Comparison of ENCODE assay signal across 21 cellular contexts in the genomic region with DNA sequence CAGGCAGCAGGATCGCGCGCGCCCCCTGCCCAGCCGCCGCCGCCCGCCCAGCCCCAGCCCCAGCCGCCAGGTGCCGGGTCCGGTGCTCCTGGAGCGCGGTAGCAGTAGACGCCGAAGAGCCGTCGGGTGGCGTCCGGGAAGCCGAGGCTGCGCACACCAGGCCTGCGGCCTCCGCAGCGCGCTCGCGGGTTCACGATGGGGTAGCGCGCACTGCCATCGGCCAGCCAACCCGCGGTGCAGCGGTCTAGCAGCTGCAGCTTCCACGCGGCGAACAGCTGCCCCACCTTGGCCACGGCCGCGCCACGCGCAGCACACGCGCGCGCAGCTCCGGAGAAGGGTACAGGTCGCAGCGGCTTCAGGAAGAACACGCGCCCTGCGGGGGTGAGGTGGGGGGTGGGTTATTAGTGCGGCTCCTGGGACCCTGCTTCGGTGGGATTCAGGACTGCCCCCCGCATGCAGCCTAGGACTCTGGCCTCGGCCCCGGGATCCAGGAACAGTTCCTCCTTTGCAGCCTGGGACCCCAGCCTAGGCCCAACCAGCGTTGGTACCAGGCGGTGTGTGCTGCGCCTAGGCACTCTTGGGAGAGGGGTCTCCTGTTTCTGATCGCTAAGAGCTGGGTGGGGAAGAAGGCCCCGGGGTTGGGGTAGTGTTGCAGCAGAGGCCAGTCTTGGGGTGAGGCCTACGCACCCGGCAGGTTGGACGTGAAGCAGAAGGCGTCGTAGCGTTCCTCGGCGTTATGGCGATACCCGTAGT. TPM values are rescaled to one million over a fixed set of nuclear protein-coding genes. Genes with fewer than 3 reads are reported as not detected.
DNase-seq lines count a peak whose midpoint lies in the region; ATAC-seq, FAIRE-seq and TF ChIP-seq lines count a peak whose summit lies in the region.
"Had no signal": no experiment of that assay in that cellular context is flagged by ENCODE, and none has a peak within 500 bp of the region (broad histone marks: within the 10 kb centered on the region; RNA-seq: fewer than 3 reads in every experiment).

No MANE protein-coding gene starts in this region.

- POLR2A ChIA-PET in K562 (lab: Yijun Ruan, JAX): no interaction called here

- no peak overlapping the region for H3K9ac ChIP-seq in K562 (ENCODE audit: insufficient read depth in 1 of 2, low read depth in 2 of 2, low read length in 2 of 2)

- H3K9me3 ChIP-seq in heart left ventricle (peaks cover 0 to 8% (median 0%) of the 10 kb centered on the region in 12 donors), K562 (replicated peaks; ENCODE audit: control insufficient read depth, insufficient read depth, low read depth, low read length) (peaks cover 1% of the 10 kb centered on the region; the same call in 1 of the 2 replicates), osteoblast (ENCODE audit: low read depth, low read length) (no peaks in the 10 kb centered on the region)
- H3K9me3 ChIP-seq: HAP-1 had no signal

- TF ChIP-seq RAD21 in K562 (CRISPR knock-in tag; conservative IDR thresholded peaks at IDR 0.05 in 1 of 2, IDR thresholded peaks at IDR 0.05 in 1 of 2): no peak

- TF ChIP-seq POLR2A in heart left ventricle (IDR thresholded peaks at IDR 0.05) (no peak), K562 (conservative IDR thresholded peaks at IDR 0.05) (no peak)

- BruUV-seq in K562 (replicated peaks; lab: Mats Ljungman, UMichigan): no TSS peak

- peak; percentile 23 for DNase-seq in Right ventricle myocardium superior
- no peak for DNase-seq in heart left ventricle
- DNase-seq in K562 (ENCODE audit: extremely low read depth in 1 of 4, low spot score in 3 of 4): no peak
- DNase-seq in osteoblast (ENCODE audit: insufficient read length, low spot score, missing footprints): peak; percentile 77
- DNase-seq in pons (ENCODE audit: low spot score): no peak
- no peak for DNase-seq in inferior parietal cortex (ENCODE audit: extremely low spot score)
- DNase-seq: C1 segment of cervical spinal cord; Calu3; CD4-positive, alpha-beta memory T cell; COR-L47; DMS153; DND-41; GOT3; HFFc6 had no signal

- H3K79me2 ChIP-seq in K562 (ENCODE audit: control insufficient read depth, insufficient read depth, low read length): no peaks in the 10 kb centered on the region
- no peaks in the 10 kb centered on the region for H3K79me2 ChIP-seq in osteoblast (ENCODE audit: insufficient read depth, low read length)

- FAIRE-seq in K562 (lab: Jason Lieb, UNC): no peak
- FAIRE-seq: G401.6, GM12892, H54 had no signal

- in situ Hi-C loops in K562 (cut with MboI): no loop called here

- intact Hi-C loops in Right ventricle myocardium superior (cut with DNase I) (no loop called here), heart left ventricle (cut with DNase I) (no loop called here), K562 (cut with micrococcal nuclease) (no loop called here)

- no peak overlapping the region for H3K4me2 ChIP-seq in K562 (ENCODE audit: insufficient read depth, low read length)
- no peak overlapping the region for H3K4me2 ChIP-seq in osteoblast (ENCODE audit: insufficient read depth, low read length)

- no peak for TF ChIP-seq EP300 in K562 (IDR thresholded peaks at IDR 0.05; ENCODE audit: low read length)

- H4K20me1 ChIP-seq in K562 (replicated peaks; ENCODE audit: control insufficient read depth, insufficient read depth, low read length): 0 out of 2 replicates have a peak, but pooled peaks cover 7% of the 10 kb centered on the region
- no peaks in the 10 kb centered on the region for H4K20me1 ChIP-seq in osteoblast (ENCODE audit: insufficient read depth, low read length)

- H3K4me1 ChIP-seq in heart left ventricle (peaks cover 0 to 10% (median 0%) of the 10 kb centered on the region in 12 donors), K562 (replicated peaks in 1 of 2; ENCODE audit: control insufficient read depth in 2 of 2, insufficient read depth in 2 of 2, low read length in 2 of 2) (peaks cover 0 to 37% of the 10 kb centered on the region in 2 experiments; a peak in 3 of 5 replicates), osteoblast (ENCODE audit: insufficient read depth, low read length) (no peaks in the 10 kb centered on the region)
- H3K4me1 ChIP-seq: HAP-1 had no signal

- TF ChIP-seq CTCF in heart left ventricle (IDR thresholded peaks at IDR 0.05): no peak
- no peak for TF ChIP-seq CTCF in K562 (IDR thresholded peaks at IDR 0.05 in 2 of 3, conservative IDR thresholded peaks at IDR 0.05 in 1 of 3; ENCODE audit: insufficient read depth in 2 of 3, low read depth in 1 of 3, low read length in 3 of 3)
- no peak for TF ChIP-seq CTCF in osteoblast (IDR thresholded peaks at IDR 0.05; ENCODE audit: extremely low read depth, low read depth, low read length)

- H3K27ac ChIP-seq in heart left ventricle (no peak overlapping the region), K562 (ENCODE audit: extremely low read depth, low read depth, low read length) (no peak overlapping the region), osteoblast (ENCODE audit: low read depth, low read length) (no peak overlapping the region)

- H3K4me3 ChIP-seq in heart left ventricle (no peak overlapping the region), K562 (no peak overlapping the region), osteoblast (ENCODE audit: insufficient read depth, low read length) (no peak overlapping the region)
- H3K4me3 ChIP-seq: HAP-1 had no signal

- no peak for ATAC-seq in Right ventricle myocardium superior (ENCODE audit: poor library complexity)
- ATAC-seq in heart left ventricle: no peak
- no peak for ATAC-seq in K562

- H3K36me3 ChIP-seq in heart left ventricle (no peaks in the 10 kb centered on the region), K562 (ENCODE audit: control insufficient read depth, insufficient read depth, low read length) (no peaks in the 10 kb centered on the region), osteoblast (ENCODE audit: insufficient read depth, low read length) (no peaks in the 10 kb centered on the region)
- H3K36me3 ChIP-seq: HAP-1 had no signal

- 67 to 83% (median 76%) methylated on average over 28 to 72 of the region's 72 CpGs for WGBS in heart left ventricle, 4 donors
- WGBS in K562 (ENCODE audit: insufficient coverage, low coverage, missing lambda C conversion rate): 62% methylated on average over 43 of the region's 72 CpGs

- H3K9me1 ChIP-seq in K562 (ENCODE audit: control insufficient read depth, insufficient read depth, low read length): no peaks in the 10 kb centered on the region

- H3K27me3 ChIP-seq in heart left ventricle (peaks cover 8 to 90% (median 42%) of the 10 kb centered on the region in 9 donors), K562 (ENCODE audit: control insufficient read depth in 2 of 2, insufficient read depth in 2 of 2, low read length in 2 of 2) (peaks cover 21 to 43% of the 10 kb centered on the region in 2 experiments; a peak in 4 of 5 replicates), osteoblast (ENCODE audit: insufficient read depth, low read length) (peaks cover 30% of the 10 kb centered on the region)

- H2AFZ ChIP-seq in K562 (ENCODE audit: low read depth, low read length): no peak overlapping the region
- H2AFZ ChIP-seq in osteoblast (ENCODE audit: low read length): no peak overlapping the region

- CTCF ChIA-PET in K562 (lab: Yijun Ruan, JAX; ENCODE audit: low intra/inter-chr PET ratio): no interaction called here

RNA-seq across cellular contexts. Expression of gene TM6SF2, which starts 15.1 kb away (rescaled TPM):
- total RNA-seq in Right ventricle myocardium superior (0.32 TPM), heart left ventricle (1 to 10 TPM in 2 of 9 donors, under 1 TPM in 6, not detected in 1; 0.38 to 1.4 (median 0.65) TPM), K562 (2014; rRNA removed) (not detected in 2 replicates), K562 (2014; rRNA removed; fragmentation: Illumina TruSeq; extraction: Trizol) (not detected in 2 replicates), K562 (2015; rRNA removed; fragmentation: Illumina TruSeq; extraction: Trizol) (not detected in 2 replicates), K562 (2021) (not detected in 2 replicates), osteoblast (0.29 and 0.36 TPM in 2 replicates)
- polyA plus RNA-seq in heart left ventricle (under 1 TPM; 0.04 to 0.19 TPM), K562 (2011; rRNA removed) (0.05 TPM in 1 of 2 replicates, not detected in the other), K562 (2014; fragmentation: Illumina TruSeq; extraction: Trizol) (not detected in 2 replicates), K562 (2014; fragmentation: Nextera tagmentation; extraction: Ambion mirVana) (not detected), K562 (2014; rRNA removed) (not detected in 2 replicates)
- 0.19 TPM in 1 of 2 replicates, not detected in the other for total RNA-seq in K562 (2011; cell fraction: chromatin; rRNA removed; ENCODE audit: low replicate concordance)
- total RNA-seq in K562 (2011; cell fraction: nucleolus; rRNA removed): not detected in 2 replicates
- total RNA-seq in K562 (2011; cell fraction: nucleoplasm; rRNA removed): not detected in 2 replicates
- 0.09 TPM in 1 of 2 replicates, not detected in the other for polyA plus RNA-seq in K562 (2011; cell fraction: cytosol; rRNA removed)
- 0.18 and 0.23 TPM in 2 replicates for polyA plus RNA-seq in K562 (2011; cell fraction: nucleus; rRNA removed)
- not detected in 2 replicates for polyA plus RNA-seq in K562 (2012)
- not detected in 2 replicates for polyA minus RNA-seq in K562 (2011; rRNA and poly(A)+ RNA removed)
- not detected in 2 replicates for polyA minus RNA-seq in K562 (2011; cell fraction: cytosol; rRNA and poly(A)+ RNA removed)
- not detected in 2 replicates for polyA minus RNA-seq in K562 (2011; cell fraction: nucleus; rRNA and poly(A)+ RNA removed)
- total RNA-seq: A172; A673; Calu3; CD4-positive, alpha-beta memory T cell had no signal
- polyA plus RNA-seq: CD4-positive, alpha-beta memory T cell had no signal

RNA-seq across cellular contexts. Expression of gene NCAN, which starts 46.3 kb away (rescaled TPM):
- total RNA-seq in Right ventricle myocardium superior: not detected
- not detected for total RNA-seq in heart left ventricle
- not detected for polyA plus RNA-seq in heart left ventricle
- 0.14 TPM in 1 of 2 replicates, not detected in the other for total RNA-seq in K562 (2011; cell fraction: chromatin; rRNA removed; ENCODE audit: low replicate concordance)
- total RNA-seq in K562 (2011; cell fraction: nucleolus; rRNA removed): under 0.01 and 0.17 TPM in 2 replicates
- total RNA-seq in K562 (2011; cell fraction: nucleoplasm; rRNA removed): 0.15 TPM in 1 of 2 replicates, not detected in the other
- not detected in 2 replicates for total RNA-seq in K562 (2014; rRNA removed)
- not detected in 2 replicates for total RNA-seq in K562 (2014; rRNA removed; fragmentation: Illumina TruSeq; extraction: Trizol)
- total RNA-seq in K562 (2015; rRNA removed; fragmentation: Illumina TruSeq; extraction: Trizol): not detected in 2 replicates
- total RNA-seq in K562 (2021): 0.04 and 0.07 TPM in 2 replicates
- not detected in 2 replicates for polyA plus RNA-seq in K562 (2011; rRNA removed)
- 0.04 TPM in 1 of 2 replicates, not detected in the other for polyA plus RNA-seq in K562 (2011; cell fraction: cytosol; rRNA removed)
- 0.03 TPM in 1 of 2 replicates, not detected in the other for polyA plus RNA-seq in K562 (2011; cell fraction: nucleus; rRNA removed)
- polyA plus RNA-seq in K562 (2012): 0.04 and 0.05 TPM in 2 replicates
- polyA plus RNA-seq in K562 (2014; fragmentation: Illumina TruSeq; extraction: Trizol): not detected in 2 replicates
- not detected for polyA plus RNA-seq in K562 (2014; fragmentation: Nextera tagmentation; extraction: Ambion mirVana)
- polyA plus RNA-seq in K562 (2014; rRNA removed): not detected in 2 replicates
- polyA minus RNA-seq in K562 (2011; rRNA and poly(A)+ RNA removed): not detected in 2 replicates
- not detected in 2 replicates for polyA minus RNA-seq in K562 (2011; cell fraction: cytosol; rRNA and poly(A)+ RNA removed)
- 0.11 TPM in 1 of 2 replicates, not detected in the other for polyA minus RNA-seq in K562 (2011; cell fraction: nucleus; rRNA and poly(A)+ RNA removed)
- under 0.01 TPM in 1 of 2 replicates, not detected in the other for total RNA-seq in osteoblast
- total RNA-seq: A172; A673; Calu3; CD4-positive, alpha-beta memory T cell; HFFc6 had no signal
- polyA plus RNA-seq: BJ; CD4-positive, alpha-beta memory T cell had no signal

RNA-seq across cellular contexts. Expression of gene NR2C2AP, which starts 54.8 kb away (rescaled TPM):
- total RNA-seq in Right ventricle myocardium superior: 5.9 TPM
- total RNA-seq in heart left ventricle: 10 to 100 TPM in 2 of 9 donors, 1 to 10 TPM in 7; 2.6 to 13.1 (median 5.7) TPM
- 10 to 100 TPM in 1 of 2 donors, 1 to 10 TPM in 1; 6.7 to 26.2 TPM for polyA plus RNA-seq in heart left ventricle
- 15.0 and 44.6 TPM in 2 replicates for total RNA-seq in K562 (2011; cell fraction: chromatin; rRNA removed; ENCODE audit: low replicate concordance)
- 37.5 and 41.5 TPM in 2 replicates for total RNA-seq in K562 (2011; cell fraction: nucleolus; rRNA removed)
- total RNA-seq in K562 (2011; cell fraction: nucleoplasm; rRNA removed): 28.9 and 30.6 TPM in 2 replicates
- total RNA-seq in K562 (2014; rRNA removed): 31.3 and 33.1 TPM in 2 replicates
- total RNA-seq in K562 (2014; rRNA removed; fragmentation: Illumina TruSeq; extraction: Trizol): 23.1 and 26.3 TPM in 2 replicates
- total RNA-seq in K562 (2015; rRNA removed; fragmentation: Illumina TruSeq; extraction: Trizol): 26.4 TPM in 2 replicates
- total RNA-seq in K562 (2021): 32.4 and 35.6 TPM in 2 replicates
- polyA plus RNA-seq in K562 (2011; rRNA removed): 22.3 and 23.7 TPM in 2 replicates
- 19.2 and 25.1 TPM in 2 replicates for polyA plus RNA-seq in K562 (2011; cell fraction: cytosol; rRNA removed)
- 56.3 and 62.7 TPM in 2 replicates for polyA plus RNA-seq in K562 (2011; cell fraction: nucleus; rRNA removed)
- polyA plus RNA-seq in K562 (2012): 22.1 and 26.0 TPM in 2 replicates
- 30.3 and 33.1 TPM in 2 replicates for polyA plus RNA-seq in K562 (2014; fragmentation: Illumina TruSeq; extraction: Trizol)
- polyA plus RNA-seq in K562 (2014; fragmentation: Nextera tagmentation; extraction: Ambion mirVana): 10 to 100 TPM; 55.3 to 77.4 TPM
- polyA plus RNA-seq in K562 (2014; rRNA removed): 37.5 and 39.0 TPM in 2 replicates
- polyA minus RNA-seq in K562 (2011; rRNA and poly(A)+ RNA removed): 8.9 and 10.0 TPM in 2 replicates
- 5.2 and 8.1 TPM in 2 replicates for polyA minus RNA-seq in K562 (2011; cell fraction: cytosol; rRNA and poly(A)+ RNA removed)
- 10.4 and 19.0 TPM in 2 replicates for polyA minus RNA-seq in K562 (2011; cell fraction: nucleus; rRNA and poly(A)+ RNA removed)
- 6.2 and 6.5 TPM in 2 replicates for total RNA-seq in osteoblast

Comparison
In these comparisons a context has a peak if more than half of its experiments do, and no peak if none do; other contexts are left out.
1. DNase-seq: peak in Right ventricle myocardium superior (single experiment) and osteoblast (single experiment); none in heart left ventricle (0 of 5), K562 (0 of 4), pons (single experiment) and inferior parietal cortex (single experiment).